ENCODE assay signal across 1 cellular context in the genomic region with DNA sequence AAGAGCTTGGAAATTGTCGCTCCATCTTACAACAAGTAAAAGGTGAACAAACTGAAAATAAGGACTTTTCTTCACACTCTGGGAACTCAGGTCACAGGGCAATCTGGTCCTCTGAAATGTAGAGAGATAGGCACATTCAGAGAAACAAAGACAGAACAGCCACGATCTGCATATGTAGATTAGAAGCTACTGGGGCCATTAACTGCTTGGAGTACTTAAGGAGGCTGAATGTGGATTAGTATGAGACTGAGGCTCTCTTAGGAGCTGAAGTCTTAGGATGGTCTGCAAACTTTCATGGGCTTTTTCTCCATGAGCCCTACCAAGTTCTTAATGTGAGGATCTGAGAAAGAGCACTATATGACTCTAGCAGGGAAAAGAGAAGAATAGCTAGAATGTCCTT.
A peak's percentile ranks its signal among the peaks of the same experiment; 100 is the strongest.
TF ChIP-seq lines count a peak whose summit lies in the region.

No MANE protein-coding gene starts in this region.

TF ChIP-seq in H1, 55 proteins besides CTCF, POLR2A, EP300 and RAD21:
- TF ChIP-seq POU5F1 (IDR thresholded peaks at IDR 0.05; ENCODE audit: low read depth, low read length) (peak; percentile 46; the same call in 1 of the 2 replicates), RFX5 (IDR thresholded peaks at IDR 0.05; ENCODE audit: borderline replicate concordance, low read depth, low read length) (no peak), ATF3 (IDR thresholded peaks at IDR 0.05; ENCODE audit: insufficient read depth, low read depth, low read length) (no peak), NANOG (IDR thresholded peaks at IDR 0.05; ENCODE audit: insufficient read depth, low read depth, low read length, poor library complexity, severe bottlenecking) (peak; percentile 83), YY1 (IDR thresholded peaks at IDR 0.05; ENCODE audit: low read depth, low read length) (peak; percentile 78), SP1 (IDR thresholded peaks at IDR 0.05; ENCODE audit: low read depth, low read length) (0 out of 2 replicates have a peak, but pooled peaks have one; percentile 24)
